9 cellular contexts compared by ENCODE assay signal in genomic region chr19:4376991-4377781, GRCh38. TPM values are rescaled to one million over a fixed set of nuclear protein-coding genes. Genes with fewer than 3 reads are reported as not detected.
DNase-seq lines count a peak whose midpoint lies in the region; ATAC-seq and TF ChIP-seq lines count a peak whose summit lies in the region.
"Had no signal": no experiment of that assay in that cellular context is flagged by ENCODE, and none has a peak within 500 bp of the region (broad histone marks: within the 10 kb centered on the region; RNA-seq: fewer than 3 reads in every experiment).

No MANE protein-coding gene starts in this region.

- peak overlapping the region; percentile 65 for H3K4me3 Mint-ChIP-seq in stimulated activated memory B cell treated with anti-CD40 and anti-IgM and Interleukin-4, amounts not matched to agents 10 μg/mL and 1 μg/mL and 100 μg/mL, for 72 hours
- no peak overlapping the region for H3K4me3 Mint-ChIP-seq in activated CD8-positive, alpha-beta memory T cell treated with anti-CD3 and anti-CD28 coated beads, Interleukin-2, amount 10 ng/mL, durations not matched to agents 7 days and 5 days

- H3K36me3 Mint-ChIP-seq in stimulated activated memory B cell treated with anti-CD40 and anti-IgM and Interleukin-4, amounts not matched to agents 10 μg/mL and 1 μg/mL and 100 μg/mL, for 72 hours = peaks cover 4% of the 10 kb centered on the region
- H3K36me3 Mint-ChIP-seq in activated CD8-positive, alpha-beta memory T cell treated with anti-CD3 and anti-CD28 coated beads, Interleukin-2, amount 10 ng/mL, durations not matched to agents 7 days and 5 days = peaks cover 2% of the 10 kb centered on the region

- H3K27ac Mint-ChIP-seq in stimulated activated memory B cell treated with anti-CD40 and anti-IgM and Interleukin-4, amounts not matched to agents 10 μg/mL and 1 μg/mL and 100 μg/mL, for 72 hours = peak overlapping the region; percentile 96
- no peak overlapping the region for H3K27ac Mint-ChIP-seq in activated CD8-positive, alpha-beta memory T cell treated with anti-CD3 and anti-CD28 coated beads, Interleukin-2, amount 10 ng/mL, durations not matched to agents 7 days and 5 days

- no peaks in the 10 kb centered on the region for H3K9me3 Mint-ChIP-seq in stimulated activated memory B cell treated with anti-CD40 and anti-IgM and Interleukin-4, amounts not matched to agents 10 μg/mL and 1 μg/mL and 100 μg/mL, for 72 hours
- no peaks in the 10 kb centered on the region for H3K9me3 Mint-ChIP-seq in activated CD8-positive, alpha-beta memory T cell treated with anti-CD3 and anti-CD28 coated beads, Interleukin-2, amount 10 ng/mL, durations not matched to agents 7 days and 5 days (ENCODE audit: low read depth)

- H3K4me1 Mint-ChIP-seq in stimulated activated memory B cell treated with anti-CD40 and anti-IgM and Interleukin-4, amounts not matched to agents 10 μg/mL and 1 μg/mL and 100 μg/mL, for 72 hours = peaks cover 94% of the 10 kb centered on the region
- H3K4me1 Mint-ChIP-seq in activated CD8-positive, alpha-beta memory T cell treated with anti-CD3 and anti-CD28 coated beads, Interleukin-2, amount 10 ng/mL, durations not matched to agents 7 days and 5 days = peaks cover 71% of the 10 kb centered on the region

- H3K27me3 Mint-ChIP-seq in stimulated activated memory B cell treated with anti-CD40 and anti-IgM and Interleukin-4, amounts not matched to agents 10 μg/mL and 1 μg/mL and 100 μg/mL, for 72 hours = no peaks in the 10 kb centered on the region
- H3K27me3 Mint-ChIP-seq in activated CD8-positive, alpha-beta memory T cell treated with anti-CD3 and anti-CD28 coated beads, Interleukin-2, amount 10 ng/mL, durations not matched to agents 7 days and 5 days = no peaks in the 10 kb centered on the region

- H3K4me3 ChIP-seq in fibroblast of mammary gland (ENCODE audit: control insufficient read depth, low read depth, low read length) = no peak overlapping the region

- no peak for ATAC-seq in stimulated activated memory B cell treated with anti-CD40 and anti-IgM and Interleukin-4, amounts not matched to agents 10 μg/mL and 1 μg/mL and 100 μg/mL, for 72 hours
- ATAC-seq in activated CD8-positive, alpha-beta memory T cell treated with anti-CD3 and anti-CD28 coated beads, Interleukin-2, amount 10 ng/mL, durations not matched to agents 7 days and 5 days = no peak

- peak; percentile 19 for DNase-seq in SIG-M5 treated with dmso at 0.1 percent for 504 hours (lab: John Stamatoyannopoulos, UW; ENCODE audit: unreplicated experiment)
- DNase-seq in SIG-M5 (lab: John Stamatoyannopoulos, UW) = no peak
- peak; percentile 92 for DNase-seq in SW480 (ENCODE audit: low spot score)
- DNase-seq in fibroblast of mammary gland (ENCODE audit: low read depth) = peak; percentile 57
- DNase-seq in NCI-H1694 treated with DMSO at 0.1 percent for 48 hours (lab: John Stamatoyannopoulos, UW) = no peak
- no peak for DNase-seq in activated CD8-positive, alpha-beta memory T cell treated with anti-CD3 and anti-CD28 coated beads, Interleukin-2, amount 10 ng/mL, durations not matched to agents 7 days and 5 days
- DNase-seq in AG08396 (ENCODE audit: low spot score) = no peak
- DNase-seq: SHP77 had no signal

- no peak for TF ChIP-seq CTCF in fibroblast of mammary gland (conservative IDR thresholded peaks at IDR 0.05; ENCODE audit: control insufficient read depth, insufficient read depth, low read depth, low read length)

- CTCF ChIA-PET in activated CD8-positive, alpha-beta memory T cell treated with anti-CD3 and anti-CD28 coated beads, Interleukin-2, amount 10 ng/mL, durations not matched to agents 7 days and 5 days (lab: Charles Lee) = interaction anchor here (1.1 to 7.2 kb wide), 2 partner anchors 23 to 25 kb away, joined by 4 to 27 read pairs; partner anchors contain the start of genes CHAF1A and SH3GL1

RNA-seq across cellular contexts. Expression of gene SH3GL1, which starts 23.2 kb away (rescaled TPM):
- 10 to 100 TPM; 43.3 to 57.7 TPM for total RNA-seq in activated CD8-positive, alpha-beta memory T cell treated with anti-CD3 and anti-CD28 coated beads, Interleukin-2, amount 10 ng/mL, durations not matched to agents 7 days and 5 days

RNA-seq across cellular contexts. Expression of gene CHAF1A, which starts 25.3 kb away (rescaled TPM):
- 100 to 1,000 TPM; 118 to 126 TPM for total RNA-seq in activated CD8-positive, alpha-beta memory T cell treated with anti-CD3 and anti-CD28 coated beads, Interleukin-2, amount 10 ng/mL, durations not matched to agents 7 days and 5 days

RNA-seq across cellular contexts. Expression of gene MPND, which starts 33.8 kb away (rescaled TPM):
- total RNA-seq in activated CD8-positive, alpha-beta memory T cell treated with anti-CD3 and anti-CD28 coated beads, Interleukin-2, amount 10 ng/mL, durations not matched to agents 7 days and 5 days = 10 to 100 TPM; 24.1 to 25.4 TPM

RNA-seq across cellular contexts. Expression of gene STAP2, which starts 38.6 kb away (rescaled TPM):
- 1 to 10 TPM; 8.8 to 9.6 TPM for total RNA-seq in activated CD8-positive, alpha-beta memory T cell treated with anti-CD3 and anti-CD28 coated beads, Interleukin-2, amount 10 ng/mL, durations not matched to agents 7 days and 5 days

Comparison
In these comparisons a context has a peak if more than half of its experiments do, and no peak if none do; other contexts are left out.
1. DNase-seq: peak in SIG-M5 treated with dmso at 0.1 percent for 504 hours (single experiment), SW480 (single experiment) and fibroblast of mammary gland (single experiment); none in SIG-M5 (single experiment), NCI-H1694 treated with DMSO at 0.1 percent for 48 hours (single experiment), activated CD8-positive, alpha-beta memory T cell treated with anti-CD3 and anti-CD28 coated beads, Interleukin-2, amount 10 ng/mL, durations not matched to agents 7 days and 5 days (single experiment) and AG08396 (single experiment).